ENCODE assay signal across 8 cellular contexts in genomic region chr12:46267618-46268348, GRCh38. TPM values are rescaled to one million over a fixed set of nuclear protein-coding genes. Genes with fewer than 3 reads are reported as not detected.
A peak's percentile ranks its signal among the peaks of the same experiment; 100 is the strongest.
DNase-seq lines count a peak whose midpoint lies in the region; ATAC-seq and TF ChIP-seq lines count a peak whose summit lies in the region.

No MANE protein-coding gene starts in this region.

- peak; percentile 20 for ATAC-seq in Right ventricle myocardium superior (ENCODE audit: poor library complexity)
- peak; percentile 64 for ATAC-seq in sciatic nerve
- no peak for ATAC-seq in GM18873 (IDR thresholded peaks at IDR 0.05; ENCODE audit: low FRiP score, unreplicated experiment)

- TF ChIP-seq CTCF in GM12865 (IDR thresholded peaks at IDR 0.05; ENCODE audit: insufficient read depth, low read depth, low read length, missing control alignments): no peak

- peak overlapping the region; percentile 95 for H3K4me3 ChIP-seq in GM12865 (ENCODE audit: low read depth, low read length)

- DNase-seq in GM12865 (ENCODE audit: low read depth) (peak; percentile 43), NCI-H2227 treated with DMSO at 0.1 percent for 48 hours (lab: John Stamatoyannopoulos, UW) (peak; percentile 22), Right ventricle myocardium superior (no peak), sciatic nerve (ENCODE audit: low spot score) (no peak), cortex of kidney (lab: John Stamatoyannopoulos, UW) (no peak), GF-D8 (lab: John Stamatoyannopoulos, UW) (no peak)
- peak; percentile 10 to 20 for DNase-seq in activated T-helper 1 cell treated with anti-CD3 and anti-CD28 coated beads, Interleukin-2, amount 50 U/mL, for 16 hours (ENCODE audit: low read depth in 1 of 2, low spot score in 1 of 2)

- intact Hi-C loops in Right ventricle myocardium superior (cut with DNase I): loop anchor here (10.0 kb wide), 1 partner anchor 53 kb away; no protein-coding TSS in a partner anchor
- intact Hi-C loops in sciatic nerve (cut with DNase I): no loop called here

RNA-seq across cellular contexts. Expression of gene SLC38A1, which starts 1.1 kb away (rescaled TPM):
- total RNA-seq in Right ventricle myocardium superior (136 TPM), sciatic nerve (12.7 TPM)

Comparison
In these comparisons a context has a peak if more than half of its experiments do, and no peak if none do; other contexts are left out.
1. DNase-seq: peak in GM12865 (single experiment), NCI-H2227 treated with DMSO at 0.1 percent for 48 hours (single experiment) and activated T-helper 1 cell treated with anti-CD3 and anti-CD28 coated beads, Interleukin-2, amount 50 U/mL, for 16 hours (2 of 2); none in Right ventricle myocardium superior (single experiment), sciatic nerve (single experiment), cortex of kidney (single experiment) and GF-D8 (single experiment).